ENCODE assay signal across 1 cellular context in the genomic region with DNA sequence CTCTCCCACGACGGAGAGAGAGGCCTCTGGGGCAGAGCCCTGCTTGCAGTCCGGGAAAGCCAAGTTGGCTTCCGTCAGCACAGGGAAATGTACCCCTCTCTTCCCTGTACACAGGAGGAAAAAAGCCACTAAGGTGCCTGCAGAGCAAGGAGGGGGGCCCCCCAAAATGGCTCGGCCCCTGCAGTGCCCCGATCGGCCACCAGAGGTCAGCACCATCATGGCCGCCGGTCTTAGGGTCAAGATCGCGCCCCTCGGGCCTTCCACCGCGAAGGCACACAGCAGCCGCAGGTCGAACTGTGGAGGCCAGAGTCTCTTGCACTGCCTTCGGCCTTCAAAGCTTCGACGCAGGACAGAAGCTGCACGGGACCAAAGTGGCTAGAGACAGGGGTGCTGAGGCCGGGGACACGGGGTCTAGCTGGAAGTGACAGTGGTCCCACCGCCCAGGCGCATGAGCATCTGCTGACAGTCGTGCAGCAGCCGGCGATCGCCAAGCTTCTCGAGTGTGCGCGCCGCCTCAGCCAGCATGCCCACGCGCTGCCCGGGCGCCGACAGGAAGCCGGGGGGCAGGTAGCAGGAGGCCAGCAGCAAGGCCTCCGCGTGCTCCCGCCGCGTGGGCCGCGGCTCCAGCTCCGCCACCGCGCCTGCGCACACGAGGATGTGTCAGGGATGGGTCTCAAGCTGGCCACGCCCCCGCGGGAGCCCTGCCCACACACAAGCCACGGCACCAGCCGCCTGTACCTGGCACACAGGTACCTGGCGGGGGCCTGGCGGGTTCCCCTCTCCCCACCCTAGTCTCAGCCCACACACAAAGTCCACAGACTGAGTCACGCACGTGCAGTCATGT.
TF ChIP-seq lines count a peak whose summit lies in the region.

No MANE protein-coding gene starts in this region.

TF ChIP-seq in K562, 482 proteins besides CTCF, POLR2A, EP300 and RAD21 (continued from another document and continues in another):
- TF ChIP-seq, protein P1, sequence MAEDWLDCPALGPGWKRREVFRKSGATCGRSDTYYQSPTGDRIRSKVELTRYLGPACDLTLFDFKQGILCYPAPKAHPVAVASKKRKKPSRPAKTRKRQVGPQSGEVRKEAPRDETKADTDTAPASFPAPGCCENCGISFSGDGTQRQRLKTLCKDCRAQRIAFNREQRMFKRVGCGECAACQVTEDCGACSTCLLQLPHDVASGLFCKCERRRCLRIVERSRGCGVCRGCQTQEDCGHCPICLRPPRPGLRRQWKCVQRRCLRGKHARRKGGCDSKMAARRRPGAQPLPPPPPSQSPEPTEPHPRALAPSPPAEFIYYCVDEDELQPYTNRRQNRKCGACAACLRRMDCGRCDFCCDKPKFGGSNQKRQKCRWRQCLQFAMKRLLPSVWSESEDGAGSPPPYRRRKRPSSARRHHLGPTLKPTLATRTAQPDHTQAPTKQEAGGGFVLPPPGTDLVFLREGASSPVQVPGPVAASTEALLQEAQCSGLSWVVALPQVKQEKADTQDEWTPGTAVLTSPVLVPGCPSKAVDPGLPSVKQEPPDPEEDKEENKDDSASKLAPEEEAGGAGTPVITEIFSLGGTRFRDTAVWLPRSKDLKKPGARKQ (CRISPR knock-in tag; IDR thresholded peaks at IDR 0.05), result 0 out of 2 replicates have a peak, but pooled peaks have one; percentile 7
- TF ChIP-seq CTCFL (IDR thresholded peaks at IDR 0.05; ENCODE audit: borderline replicate concordance, insufficient read depth, low read depth, low read length, poor library complexity, severe bottlenecking) (peak; percentile 70), HOXB6 (CRISPR knock-in tag; IDR thresholded peaks at IDR 0.05; ENCODE audit: borderline replicate concordance) (no peak), SMAD2 (IDR thresholded peaks at IDR 0.05; ENCODE audit: low read depth, low read length) (no peak), ZNF224 (CRISPR knock-in tag; IDR thresholded peaks at IDR 0.05) (no peak), ZNF197 (CRISPR knock-in tag; IDR thresholded peaks at IDR 0.05; ENCODE audit: low read depth) (no peak), MLX (CRISPR knock-in tag; conservative IDR thresholded peaks at IDR 0.05) (no peak), RBM14 (IDR thresholded peaks at IDR 0.05; ENCODE audit: borderline replicate concordance, insufficient read depth, low read depth, low read length) (no peak), POLR2AphosphoS5 (IDR thresholded peaks at IDR 0.05; ENCODE audit: control insufficient read depth, insufficient read depth, low read depth, low read length) (peak; percentile 16; the same call in 1 of the 2 replicates), ZNF785 (CRISPR knock-in tag; IDR thresholded peaks at IDR 0.05) (no peak), THRAP3 (IDR thresholded peaks at IDR 0.05; ENCODE audit: borderline replicate concordance) (0 out of 2 replicates have a peak, but pooled peaks have one; percentile 30), KDM4B (IDR thresholded peaks at IDR 0.05; ENCODE audit: borderline replicate concordance in 2 of 2, low read depth in 1 of 2) (no peak), NONO (IDR thresholded peaks at IDR 0.05; ENCODE audit: low read depth in 2 of 2, low read length in 1 of 2) (no peak), ZNF146 (CRISPR knock-in tag; IDR thresholded peaks at IDR 0.05; ENCODE audit: unreplicated experiment) (no peak), SIRT6 (IDR thresholded peaks at IDR 0.05; ENCODE audit: low read depth, low read length) (no peak), NFE2 (IDR thresholded peaks at IDR 0.05; ENCODE audit: low read depth) (no peak), SAP30 (IDR thresholded peaks at IDR 0.05; ENCODE audit: borderline replicate concordance, insufficient read depth, low read depth, low read length, poor library complexity, severe bottlenecking) (no peak), ZNF324 (CRISPR knock-in tag; IDR thresholded peaks at IDR 0.05) (no peak), TCFL5 (CRISPR knock-in tag; conservative IDR thresholded peaks at IDR 0.05) (no peak), BHLHE40 (IDR thresholded peaks at IDR 0.05; ENCODE audit: low read length) (no peak), ZNF766 (CRISPR knock-in tag; conservative IDR thresholded peaks at IDR 0.05) (no peak), HCFC1 (IDR thresholded peaks at IDR 0.05; ENCODE audit: low read depth, low read length) (no peak), ZNF316 (IDR thresholded peaks at IDR 0.05) (no peak), EZH2 (IDR thresholded peaks at IDR 0.05; ENCODE audit: borderline replicate concordance, low read depth, low read length) (no peak), ASH1L (IDR thresholded peaks at IDR 0.05; ENCODE audit: borderline replicate concordance, low read depth, partially characterized antibody) (no peak), SMARCA5 (IDR thresholded peaks at IDR 0.05) (no peak), NUFIP1 (IDR thresholded peaks at IDR 0.05; ENCODE audit: partially characterized antibody) (no peak), SRSF3 (IDR thresholded peaks at IDR 0.05; ENCODE audit: insufficient read depth, low read length) (no peak), ZNF778 (CRISPR knock-in tag; IDR thresholded peaks at IDR 0.05) (no peak), ZNF184 (CRISPR knock-in tag; IDR thresholded peaks at IDR 0.05) (no peak), ZNF398 (CRISPR knock-in tag; IDR thresholded peaks at IDR 0.05) (no peak)
- TF ChIP-seq, protein P2, sequence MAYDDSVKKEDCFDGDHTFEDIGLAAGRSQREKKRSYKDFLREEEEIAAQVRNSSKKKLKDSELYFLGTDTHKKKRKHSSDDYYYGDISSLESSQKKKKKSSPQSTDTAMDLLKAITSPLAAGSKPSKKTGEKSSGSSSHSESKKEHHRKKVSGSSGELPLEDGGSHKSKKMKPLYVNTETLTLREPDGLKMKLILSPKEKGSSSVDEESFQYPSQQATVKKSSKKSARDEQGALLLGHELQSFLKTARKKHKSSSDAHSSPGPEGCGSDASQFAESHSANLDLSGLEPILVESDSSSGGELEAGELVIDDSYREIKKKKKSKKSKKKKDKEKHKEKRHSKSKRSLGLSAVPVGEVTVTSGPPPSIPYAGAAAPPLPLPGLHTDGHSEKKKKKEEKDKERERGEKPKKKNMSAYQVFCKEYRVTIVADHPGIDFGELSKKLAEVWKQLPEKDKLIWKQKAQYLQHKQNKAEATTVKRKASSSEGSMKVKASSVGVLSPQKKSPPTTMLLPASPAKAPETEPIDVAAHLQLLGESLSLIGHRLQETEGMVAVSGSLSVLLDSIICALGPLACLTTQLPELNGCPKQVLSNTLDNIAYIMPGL (CRISPR knock-in tag; IDR thresholded peaks at IDR 0.05), result no peak
- TF ChIP-seq, protein P3, sequence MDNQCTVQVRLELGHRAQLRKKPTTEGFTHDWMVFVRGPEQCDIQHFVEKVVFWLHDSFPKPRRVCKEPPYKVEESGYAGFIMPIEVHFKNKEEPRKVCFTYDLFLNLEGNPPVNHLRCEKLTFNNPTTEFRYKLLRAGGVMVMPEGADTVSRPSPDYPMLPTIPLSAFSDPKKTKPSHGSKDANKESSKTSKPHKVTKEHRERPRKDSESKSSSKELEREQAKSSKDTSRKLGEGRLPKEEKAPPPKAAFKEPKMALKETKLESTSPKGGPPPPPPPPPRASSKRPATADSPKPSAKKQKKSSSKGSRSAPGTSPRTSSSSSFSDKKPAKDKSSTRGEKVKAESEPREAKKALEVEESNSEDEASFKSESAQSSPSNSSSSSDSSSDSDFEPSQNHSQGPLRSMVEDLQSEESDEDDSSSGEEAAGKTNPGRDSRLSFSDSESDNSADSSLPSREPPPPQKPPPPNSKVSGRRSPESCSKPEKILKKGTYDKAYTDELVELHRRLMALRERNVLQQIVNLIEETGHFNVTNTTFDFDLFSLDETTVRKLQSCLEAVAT (IDR thresholded peaks at IDR 0.05), result peak in 1 of 2 experiments; percentile 70; a peak in 2 of 4 replicates
- TF ChIP-seq, protein P4, sequence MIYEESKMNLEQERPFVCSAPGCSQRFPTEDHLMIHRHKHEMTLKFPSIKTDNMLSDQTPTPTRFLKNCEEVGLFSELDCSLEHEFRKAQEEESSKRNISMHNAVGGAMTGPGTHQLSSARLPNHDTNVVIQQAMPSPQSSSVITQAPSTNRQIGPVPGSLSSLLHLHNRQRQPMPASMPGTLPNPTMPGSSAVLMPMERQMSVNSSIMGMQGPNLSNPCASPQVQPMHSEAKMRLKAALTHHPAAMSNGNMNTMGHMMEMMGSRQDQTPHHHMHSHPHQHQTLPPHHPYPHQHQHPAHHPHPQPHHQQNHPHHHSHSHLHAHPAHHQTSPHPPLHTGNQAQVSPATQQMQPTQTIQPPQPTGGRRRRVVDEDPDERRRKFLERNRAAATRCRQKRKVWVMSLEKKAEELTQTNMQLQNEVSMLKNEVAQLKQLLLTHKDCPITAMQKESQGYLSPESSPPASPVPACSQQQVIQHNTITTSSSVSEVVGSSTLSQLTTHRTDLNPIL (CRISPR knock-in tag; IDR thresholded peaks at IDR 0.05), result no peak
- TF ChIP-seq, protein P5, sequence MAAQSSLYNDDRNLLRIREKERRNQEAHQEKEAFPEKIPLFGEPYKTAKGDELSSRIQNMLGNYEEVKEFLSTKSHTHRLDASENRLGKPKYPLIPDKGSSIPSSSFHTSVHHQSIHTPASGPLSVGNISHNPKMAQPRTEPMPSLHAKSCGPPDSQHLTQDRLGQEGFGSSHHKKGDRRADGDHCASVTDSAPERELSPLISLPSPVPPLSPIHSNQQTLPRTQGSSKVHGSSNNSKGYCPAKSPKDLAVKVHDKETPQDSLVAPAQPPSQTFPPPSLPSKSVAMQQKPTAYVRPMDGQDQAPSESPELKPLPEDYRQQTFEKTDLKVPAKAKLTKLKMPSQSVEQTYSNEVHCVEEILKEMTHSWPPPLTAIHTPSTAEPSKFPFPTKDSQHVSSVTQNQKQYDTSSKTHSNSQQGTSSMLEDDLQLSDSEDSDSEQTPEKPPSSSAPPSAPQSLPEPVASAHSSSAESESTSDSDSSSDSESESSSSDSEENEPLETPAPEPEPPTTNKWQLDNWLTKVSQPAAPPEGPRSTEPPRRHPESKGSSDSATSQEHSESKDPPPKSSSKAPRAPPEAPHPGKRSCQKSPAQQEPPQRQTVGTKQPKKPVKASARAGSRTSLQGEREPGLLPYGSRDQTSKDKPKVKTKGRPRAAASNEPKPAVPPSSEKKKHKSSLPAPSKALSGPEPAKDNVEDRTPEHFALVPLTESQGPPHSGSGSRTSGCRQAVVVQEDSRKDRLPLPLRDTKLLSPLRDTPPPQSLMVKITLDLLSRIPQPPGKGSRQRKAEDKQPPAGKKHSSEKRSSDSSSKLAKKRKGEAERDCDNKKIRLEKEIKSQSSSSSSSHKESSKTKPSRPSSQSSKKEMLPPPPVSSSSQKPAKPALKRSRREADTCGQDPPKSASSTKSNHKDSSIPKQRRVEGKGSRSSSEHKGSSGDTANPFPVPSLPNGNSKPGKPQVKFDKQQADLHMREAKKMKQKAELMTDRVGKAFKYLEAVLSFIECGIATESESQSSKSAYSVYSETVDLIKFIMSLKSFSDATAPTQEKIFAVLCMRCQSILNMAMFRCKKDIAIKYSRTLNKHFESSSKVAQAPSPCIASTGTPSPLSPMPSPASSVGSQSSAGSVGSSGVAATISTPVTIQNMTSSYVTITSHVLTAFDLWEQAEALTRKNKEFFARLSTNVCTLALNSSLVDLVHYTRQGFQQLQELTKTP (IDR thresholded peaks at IDR 0.05; ENCODE audit: low read depth in 1 of 2, partially characterized antibody in 2 of 2), result no peak
- TF ChIP-seq, protein P6, sequence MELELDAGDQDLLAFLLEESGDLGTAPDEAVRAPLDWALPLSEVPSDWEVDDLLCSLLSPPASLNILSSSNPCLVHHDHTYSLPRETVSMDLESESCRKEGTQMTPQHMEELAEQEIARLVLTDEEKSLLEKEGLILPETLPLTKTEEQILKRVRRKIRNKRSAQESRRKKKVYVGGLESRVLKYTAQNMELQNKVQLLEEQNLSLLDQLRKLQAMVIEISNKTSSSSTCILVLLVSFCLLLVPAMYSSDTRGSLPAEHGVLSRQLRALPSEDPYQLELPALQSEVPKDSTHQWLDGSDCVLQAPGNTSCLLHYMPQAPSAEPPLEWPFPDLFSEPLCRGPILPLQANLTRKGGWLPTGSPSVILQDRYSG (tag; conservative IDR thresholded peaks at IDR 0.05; ENCODE audit: low read depth), result no peak
